8 cellular contexts compared by ENCODE assay signal in genomic region chr7:158976468-158976848, GRCh38.
DNase-seq lines count a peak whose midpoint lies in the region; ATAC-seq and TF ChIP-seq lines count a peak whose summit lies in the region.

No MANE protein-coding gene starts in this region.

- H3K36me3 ChIP-seq in WERI-Rb-1 (no peaks in the 10 kb centered on the region), iPS-20b (ENCODE audit: insufficient read depth, low read depth, low read length) (no peaks in the 10 kb centered on the region), upper lobe of left lung (no peaks in the 10 kb centered on the region)

- H3K4me3 ChIP-seq in WERI-Rb-1 (ENCODE audit: low read depth, low read length) (peak overlapping the region; percentile 42), iPS-20b (ENCODE audit: low read length) (peak overlapping the region; percentile 39; the same call in 1 of the 2 replicates), upper lobe of left lung (peak overlapping the region in 3 of 4 donors; percentile 29 to 45 (median 35))

- no peak for TF ChIP-seq CTCF in WERI-Rb-1 (IDR thresholded peaks at IDR 0.05; ENCODE audit: low read depth, low read length)
- TF ChIP-seq CTCF in upper lobe of left lung (IDR thresholded peaks at IDR 0.05), result no peak

- DNase-seq in NOMO-1 treated with DMSO at 0.1 percent for 48 hours (lab: John Stamatoyannopoulos, UW; ENCODE audit: unreplicated experiment) (peak; percentile 30), NOMO-1 treated with dmso at 0.1 percent for 144 hours (lab: John Stamatoyannopoulos, UW; ENCODE audit: unreplicated experiment) (no peak), WERI-Rb-1 (peak; percentile 39), upper lobe of left lung (no peak), DMS114 treated with DMSO at 0.1 percent for 48 hours (lab: John Stamatoyannopoulos, UW; ENCODE audit: unreplicated experiment) (no peak)
- DNase-seq in activated CD4-positive, CD25-positive, alpha-beta regulatory T cell treated with anti-CD3 and anti-CD28 coated beads, Interleukin-2, amount 50 U/mL, for 72 hours, result no peak

- H3K27ac ChIP-seq in WERI-Rb-1, result peak overlapping the region; percentile 34
- no peak overlapping the region for H3K27ac ChIP-seq in iPS-20b (ENCODE audit: low read length)
- peak overlapping the region in 1 of 4 donors; percentile 56 for H3K27ac ChIP-seq in upper lobe of left lung

- TF ChIP-seq POLR2A in upper lobe of left lung (IDR thresholded peaks at IDR 0.05), result peak in 1 of 4 donors; percentile 15

- no peaks in the 10 kb centered on the region for H3K27me3 ChIP-seq in WERI-Rb-1 (ENCODE audit: insufficient read depth, low read depth, severe bottlenecking)
- no peaks in the 10 kb centered on the region for H3K27me3 ChIP-seq in iPS-20b (ENCODE audit: insufficient read depth, low read length)
- H3K27me3 ChIP-seq in upper lobe of left lung, result no peaks in the 10 kb centered on the region

- peaks cover 4% of the 10 kb centered on the region; the same call in 1 of the 2 replicates for H3K4me1 ChIP-seq in iPS-20b (ENCODE audit: insufficient read depth, low read length)
- H3K4me1 ChIP-seq in upper lobe of left lung, result peaks cover 6 to 22% (median 8%) of the 10 kb centered on the region in 4 donors

- WGBS in upper lobe of left lung, 2 donors, result 40 to 44% methylated on average over 3 to 4 of the region's 5 CpGs

- ATAC-seq in HG03066 (IDR thresholded peaks at IDR 0.05; ENCODE audit: low read depth, unreplicated experiment) (peak; percentile 23), upper lobe of left lung (ENCODE audit: low FRiP score in 2 of 2) (peak in 1 of 2 donors; percentile 28)

- TF ChIP-seq EP300 in upper lobe of left lung (IDR thresholded peaks at IDR 0.05), result no peak

- no peak overlapping the region for H3K9ac ChIP-seq in iPS-20b (ENCODE audit: low read depth, low read length)

- H3K9me3 ChIP-seq in WERI-Rb-1 (ENCODE audit: severe bottlenecking) (peaks cover 2% of the 10 kb centered on the region), iPS-20b (ENCODE audit: insufficient read depth, low read depth, low read length) (peaks cover 12% of the 10 kb centered on the region), upper lobe of left lung (peaks cover 0 to 10% (median 8%) of the 10 kb centered on the region in 4 donors)

Comparison
In these comparisons a context has a peak if more than half of its experiments do, and no peak if none do; other contexts are left out.
1. DNase-seq: peak in NOMO-1 treated with DMSO at 0.1 percent for 48 hours (single experiment) and WERI-Rb-1 (single experiment); none in NOMO-1 treated with dmso at 0.1 percent for 144 hours (single experiment), upper lobe of left lung (0 of 2), activated CD4-positive, CD25-positive, alpha-beta regulatory T cell treated with anti-CD3 and anti-CD28 coated beads, Interleukin-2, amount 50 U/mL, for 72 hours (single experiment) and DMS114 treated with DMSO at 0.1 percent for 48 hours (single experiment).
2. Peak in every context shown above with its lines, with median percentiles within 50 percentile points of each other: H3K4me3 ChIP-seq.